Comparison of ENCODE assay signal across 19 cellular contexts in the genomic region with DNA sequence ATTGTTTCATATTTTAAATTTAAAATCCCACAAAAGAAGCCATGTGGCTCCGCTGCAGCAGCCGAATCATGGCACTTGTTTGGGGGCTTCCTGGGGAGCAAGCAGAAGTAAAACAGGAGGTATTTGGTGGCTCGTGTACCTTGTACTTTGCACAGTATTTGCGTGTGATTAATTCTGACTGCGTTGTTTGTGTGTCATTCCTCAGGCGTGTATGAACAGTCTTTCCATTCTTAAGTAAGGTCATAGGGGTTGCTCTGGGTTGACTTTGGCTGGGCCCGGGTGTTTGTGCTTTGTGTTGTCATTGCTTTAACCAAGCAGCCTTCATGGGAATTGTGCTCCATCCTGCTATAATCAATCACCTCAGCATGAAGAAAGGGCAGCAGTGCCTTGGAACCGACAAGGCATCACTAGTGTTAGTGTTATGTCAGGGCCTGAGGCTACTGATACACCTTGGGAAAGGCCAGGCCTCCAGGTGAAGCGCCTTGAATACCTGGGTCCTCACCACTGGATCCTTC.
A peak's percentile ranks its signal among the peaks of the same experiment; 100 is the strongest.
DNase-seq lines count a peak whose midpoint lies in the region; ATAC-seq and TF ChIP-seq lines count a peak whose summit lies in the region.
"Had no signal": no experiment of that assay in that cellular context is flagged by ENCODE, and none has a peak within 500 bp of the region (broad histone marks: within the 10 kb centered on the region; RNA-seq: fewer than 3 reads in every experiment).

No MANE protein-coding gene starts in this region.

- H3K4me3 ChIP-seq in RWPE2 (ENCODE audit: severe bottlenecking) (no peak overlapping the region), hepatocyte (no peak overlapping the region)
- H3K4me3 ChIP-seq: A549; BLaER1 treated with 17β-estradiol and CSF1 and Interleukin-3, amounts not matched to agents 10 nM and 100 nM had no signal

- peak; percentile 33 for DNase-seq in COLO829 (ENCODE audit: low spot score)
- no peak for DNase-seq in RWPE2 (ENCODE audit: low spot score)
- DNase-seq in hepatocyte (ENCODE audit: low spot score), result peak; percentile 57
- DNase-seq in sciatic nerve (ENCODE audit: low spot score), result no peak
- no peak for DNase-seq in pons (ENCODE audit: low spot score)
- no peak for DNase-seq in hippocampal formation (lab: John Stamatoyannopoulos, UW)
- no peak for DNase-seq in HPDE6-E6E7 (ENCODE audit: extremely low spot score)
- DNase-seq: CD8-positive, alpha-beta memory T cell; DMS153; EL; HFFc6; KG1; NCI-H1436; NCI-H2029; NCI-H2171; NCI-H446; NCI-H69 had no signal

- WGBS in hepatocyte (ENCODE audit: low lambda C conversion rate, missing lambda C conversion rate), result 76% methylated on average over 9 of the region's 9 CpGs

- no peaks in the 10 kb centered on the region for H3K9me2 ChIP-seq in hepatocyte (replicated peaks; ENCODE audit: insufficient read depth)

- H3K4me2 ChIP-seq in hepatocyte, result no peak overlapping the region
- H3K4me2 ChIP-seq: A549; BLaER1 treated with 17β-estradiol and CSF1 and Interleukin-3, amounts not matched to agents 10 nM and 100 nM had no signal

- H3K9me3 ChIP-seq in RWPE2 (ENCODE audit: severe bottlenecking), result no peaks in the 10 kb centered on the region
- H3K9me3 ChIP-seq in hepatocyte (ENCODE audit: low read depth), result no peaks in the 10 kb centered on the region
- H3K9me3 ChIP-seq: A549; BLaER1 treated with 17β-estradiol and CSF1 and Interleukin-3, amounts not matched to agents 10 nM and 100 nM had no signal

- H3K79me2 ChIP-seq in hepatocyte, result no peaks in the 10 kb centered on the region

- H4K20me1 ChIP-seq in hepatocyte (ENCODE audit: insufficient read depth, poor library complexity, severe bottlenecking), result no peaks in the 10 kb centered on the region
- H4K20me1 ChIP-seq: BLaER1 treated with 17β-estradiol and CSF1 and Interleukin-3, amounts not matched to agents 10 nM and 100 nM had no signal

- H3K27ac ChIP-seq in RWPE2 (ENCODE audit: poor library complexity, severe bottlenecking) (no peak overlapping the region), hepatocyte (peak overlapping the region; percentile 69)
- H3K27ac ChIP-seq: A549; BLaER1 treated with 17β-estradiol and CSF1 and Interleukin-3, amounts not matched to agents 10 nM and 100 nM had no signal

- no peaks in the 10 kb centered on the region for H3K4me1 ChIP-seq in RWPE2 (ENCODE audit: insufficient read depth, poor library complexity, severe bottlenecking)
- H3K4me1 ChIP-seq in hepatocyte (ENCODE audit: insufficient read depth), result peaks cover 6% of the 10 kb centered on the region
- H3K4me1 ChIP-seq: A549; BLaER1 treated with 17β-estradiol and CSF1 and Interleukin-3, amounts not matched to agents 10 nM and 100 nM had no signal

- peaks cover 77% of the 10 kb centered on the region for H3K36me3 ChIP-seq in RWPE2 (ENCODE audit: low read depth)
- H3K36me3 ChIP-seq in hepatocyte (replicated peaks; ENCODE audit: insufficient read depth, low read depth), result peaks cover 2% of the 10 kb centered on the region

- TF ChIP-seq CTCF in RWPE2 (IDR thresholded peaks at IDR 0.05; ENCODE audit: poor library complexity, severe bottlenecking) (no peak), hepatocyte (IDR thresholded peaks at IDR 0.05; ENCODE audit: poor library complexity) (no peak)

- ATAC-seq in RWPE2 (ENCODE audit: low read depth), result peak; percentile 56; the same call in 1 of the 3 replicates
- ATAC-seq in sciatic nerve, result peak; percentile 50

- intact Hi-C loops in sciatic nerve (cut with DNase I), result no loop called here

- H2AFZ ChIP-seq in hepatocyte, result no peak overlapping the region

- H3K27me3 ChIP-seq in RWPE2 (ENCODE audit: insufficient read depth, poor library complexity, severe bottlenecking) (no peaks in the 10 kb centered on the region), hepatocyte (no peaks in the 10 kb centered on the region)
- H3K27me3 ChIP-seq: BLaER1 treated with 17β-estradiol and CSF1 and Interleukin-3, amounts not matched to agents 10 nM and 100 nM had no signal

Comparison
In these comparisons a context has a peak if more than half of its experiments do, and no peak if none do; other contexts are left out.
1. DNase-seq: peak in COLO829 (single experiment) and hepatocyte (single experiment); none in RWPE2 (single experiment), sciatic nerve (single experiment), pons (single experiment), hippocampal formation (0 of 2) and HPDE6-E6E7 (single experiment).